8 cellular contexts compared by ENCODE assay signal in genomic region chr3:179929091-179929529, GRCh38.
DNase-seq lines count a peak whose midpoint lies in the region; ATAC-seq and TF ChIP-seq lines count a peak whose summit lies in the region.

No MANE protein-coding gene starts in this region.

- peaks cover 3% of the 10 kb centered on the region for H3K4me1 Mint-ChIP-seq in activated CD4-positive, alpha-beta memory T cell treated with anti-CD3 and anti-CD28 coated beads, Interleukin-2, amount 10 ng/mL, durations not matched to agents 7 days and 5 days

- no peak overlapping the region for H3K27ac Mint-ChIP-seq in activated CD4-positive, alpha-beta memory T cell treated with anti-CD3 and anti-CD28 coated beads, Interleukin-2, amount 10 ng/mL, durations not matched to agents 7 days and 5 days

- intact Hi-C loops in A673 (cut with micrococcal nuclease; ENCODE audit: unreplicated experiment) (loop anchor here (2.0 kb wide), 1 partner anchor 666 kb away; no protein-coding TSS in a partner anchor), esophagus squamous epithelium (cut with DNase I) (no loop called here)

- H3K27me3 Mint-ChIP-seq in activated CD4-positive, alpha-beta memory T cell treated with anti-CD3 and anti-CD28 coated beads, Interleukin-2, amount 10 ng/mL, durations not matched to agents 7 days and 5 days = peaks cover 32% of the 10 kb centered on the region

- H3K9me3 Mint-ChIP-seq in activated CD4-positive, alpha-beta memory T cell treated with anti-CD3 and anti-CD28 coated beads, Interleukin-2, amount 10 ng/mL, durations not matched to agents 7 days and 5 days = no peaks in the 10 kb centered on the region

- no peak for TF ChIP-seq POLR2A in esophagus squamous epithelium (IDR thresholded peaks at IDR 0.05)

- BruUV-seq in A673 (replicated peaks; lab: Mats Ljungman, UMichigan) = no TSS peak

- CTCF ChIA-PET in A673 (lab: Charles Lee) = interaction anchor here (0.6 to 1.4 kb wide), 4 partner anchors 118 to 666 kb away, joined by 3 read pairs; no protein-coding TSS in a partner anchor
- CTCF ChIA-PET in activated CD4-positive, alpha-beta memory T cell treated with anti-CD3 and anti-CD28 coated beads, Interleukin-2, amount 10 ng/mL, durations not matched to agents 7 days and 5 days (lab: Charles Lee) = interaction anchor here (0.6 to 2.3 kb wide), 24 partner anchors 12 to 675 kb away, joined by 3 to 19 read pairs (median 4); partner anchors contain the start of gene ACTL6A

- WGBS in esophagus squamous epithelium, 2 donors = 7 to 11% methylated on average over 1 of the region's 1 CpG

- H3K9me3 ChIP-seq in A673 (ENCODE audit: low read depth, low read length, poor library complexity, severe bottlenecking) (no peaks in the 10 kb centered on the region), esophagus squamous epithelium (no peaks in the 10 kb centered on the region)

- H3K27me3 ChIP-seq in A673 (replicated peaks; ENCODE audit: insufficient read depth, low read depth, low read length, poor library complexity) (peaks cover 58% of the 10 kb centered on the region), esophagus squamous epithelium (peaks cover 0 to 5% (median 0%) of the 10 kb centered on the region in 4 donors)

- H3K4me3 ChIP-seq in A673 (ENCODE audit: low read depth, low read length, poor library complexity, severe bottlenecking) (no peak overlapping the region), GM12875 (ENCODE audit: low read depth, low read length) (no peak overlapping the region), esophagus squamous epithelium (no peak overlapping the region)

- POLR2A ChIA-PET in A673 (lab: Charles Lee; ENCODE audit: low non-redundant PET) = no interaction called here
- POLR2A ChIA-PET in activated CD4-positive, alpha-beta memory T cell treated with anti-CD3 and anti-CD28 coated beads, Interleukin-2, amount 10 ng/mL, durations not matched to agents 7 days and 5 days (lab: Charles Lee) = no interaction called here

- DNase-seq in A673 (ENCODE audit: low spot score) = peak; percentile 73
- DNase-seq in NCI-H524 (lab: John Stamatoyannopoulos, UW) = peak; percentile 95 to 99
- peak; percentile 49 for DNase-seq in activated CD4-positive, alpha-beta memory T cell treated with anti-CD3 and anti-CD28 coated beads, Interleukin-2, amount 10 ng/mL, durations not matched to agents 7 days and 5 days
- DNase-seq in esophagus squamous epithelium (lab: John Stamatoyannopoulos, UW) = no peak
- peak; percentile 20 for DNase-seq in non-pigmented ciliary epithelial cell (ENCODE audit: low read depth)
- no peak for DNase-seq in effector CD8-positive, alpha-beta T cell (lab: John Stamatoyannopoulos, UW)

- TF ChIP-seq CTCF in A673 (conservative IDR thresholded peaks at IDR 0.05; ENCODE audit: low read depth, low read length) = peak; percentile 87
- TF ChIP-seq CTCF in GM12875 (IDR thresholded peaks at IDR 0.05; ENCODE audit: borderline replicate concordance, insufficient read depth, low read depth, low read length) = peak; percentile 69; the same call in 1 of the 2 replicates
- peak; percentile 32 to 66 (median 44) for TF ChIP-seq CTCF in esophagus squamous epithelium (IDR thresholded peaks at IDR 0.05)

- ATAC-seq in HG03342 (IDR thresholded peaks at IDR 0.05; ENCODE audit: unreplicated experiment) = peak; percentile 71

- H3K27ac ChIP-seq in A673 (ENCODE audit: low read depth, low read length, poor library complexity, severe bottlenecking) = no peak overlapping the region
- H3K27ac ChIP-seq in esophagus squamous epithelium = no peak overlapping the region

- no peak overlapping the region for H3K4me3 Mint-ChIP-seq in activated CD4-positive, alpha-beta memory T cell treated with anti-CD3 and anti-CD28 coated beads, Interleukin-2, amount 10 ng/mL, durations not matched to agents 7 days and 5 days

- H3K4me1 ChIP-seq in A673 (ENCODE audit: insufficient read depth, low read length, poor library complexity, severe bottlenecking) (no peaks in the 10 kb centered on the region), esophagus squamous epithelium (no peaks in the 10 kb centered on the region)

- H3K36me3 ChIP-seq in A673 (ENCODE audit: insufficient read depth, low read length, poor library complexity, severe bottlenecking) = no peaks in the 10 kb centered on the region
- H3K36me3 ChIP-seq in esophagus squamous epithelium = no peaks in the 10 kb centered on the region

- H3K36me3 Mint-ChIP-seq in activated CD4-positive, alpha-beta memory T cell treated with anti-CD3 and anti-CD28 coated beads, Interleukin-2, amount 10 ng/mL, durations not matched to agents 7 days and 5 days (ENCODE audit: low read depth) = no peaks in the 10 kb centered on the region

Comparison
In these comparisons a context has a peak if more than half of its experiments do, and no peak if none do; other contexts are left out.
1. DNase-seq: peak in A673 (single experiment), NCI-H524 (2 of 2), activated CD4-positive, alpha-beta memory T cell treated with anti-CD3 and anti-CD28 coated beads, Interleukin-2, amount 10 ng/mL, durations not matched to agents 7 days and 5 days (single experiment) and non-pigmented ciliary epithelial cell (single experiment); none in esophagus squamous epithelium (single experiment) and effector CD8-positive, alpha-beta T cell (single experiment).
2. Peak in every context shown above with its lines, with median percentiles within 50 percentile points of each other: CTCF ChIP-seq.